8 cellular contexts compared by ENCODE assay signal in genomic region chr17:81927653-81928496, GRCh38. TPM values are rescaled to one million over a fixed set of nuclear protein-coding genes. Genes with fewer than 3 reads are reported as not detected.
DNase-seq lines count a peak whose midpoint lies in the region; ATAC-seq and TF ChIP-seq lines count a peak whose summit lies in the region.

Gene MAFG, minus strand, starts transcription at chr17:81927735. Its CDS starts 4,550 bp downstream, at chr17:81923185.

- H3F3A ChIP-seq in GM23248 (ENCODE audit: insufficient read depth): 0 out of 2 replicates have a peak, but pooled peaks cover 8% of the 10 kb centered on the region

- peak within 1 kb of the TSS; percentile 72 for H3K27ac ChIP-seq in DND-41 (ENCODE audit: low read length)
- H3K27ac ChIP-seq in GM23248: peak within 1 kb of the TSS; percentile 93

- H3K4me3 ChIP-seq in DND-41 (ENCODE audit: low read depth in 1 of 2, low read length in 2 of 2) (peak within 1 kb of the TSS; percentile 75 to 90), GM23248 (peak within 1 kb of the TSS; percentile 87), LNCaP clone FGC (ENCODE audit: low read depth, low read length) (peak within 1 kb of the TSS; percentile 79), fibroblast of mammary gland (ENCODE audit: control insufficient read depth, low read depth, low read length) (peak within 1 kb of the TSS; percentile 71)

- peak within 1 kb of the TSS; percentile 97 for H2AFZ ChIP-seq in DND-41 (ENCODE audit: low read depth, low read length)
- peak within 1 kb of the TSS; percentile 73 for H2AFZ ChIP-seq in GM23248

- no peaks in the 10 kb centered on the region for H3K36me3 Mint-ChIP-seq in natural killer cell

- peaks cover 5% of the 10 kb centered on the region; the same call in 1 of the 2 replicates for H3K36me3 ChIP-seq in DND-41 (ENCODE audit: insufficient read depth, low read length)
- H3K36me3 ChIP-seq in GM23248 (ENCODE audit: low read depth): no peaks in the 10 kb centered on the region

- peak within 1 kb of the TSS; percentile 88 for H3K9ac ChIP-seq in DND-41 (ENCODE audit: low read depth, low read length)
- H3K9ac ChIP-seq in GM23248: peak within 1 kb of the TSS; percentile 94

- no peaks in the 10 kb centered on the region for H3K9me2 ChIP-seq in GM23248 (ENCODE audit: insufficient read depth)

- ATAC-seq in DND-41 (ENCODE audit: insufficient read depth, low read depth): peak; percentile 81
- peak; percentile 71 to 82 (median 81) for ATAC-seq in natural killer cell

- peaks cover 5 to 21% of the 10 kb centered on the region in 2 donors for H3K4me1 Mint-ChIP-seq in natural killer cell

- H3K9me3 ChIP-seq in DND-41 (ENCODE audit: insufficient read depth, low read length, severe bottlenecking) (no peaks in the 10 kb centered on the region), GM23248 (ENCODE audit: low read depth) (no peaks in the 10 kb centered on the region)

- WGBS in GM23248 (ENCODE audit: low coverage in 1 of 2, low lambda C conversion rate in 2 of 2, missing lambda C conversion rate in 2 of 2), 2 experiments: 1 to 2% methylated on average over 43 to 66 of the region's 94 CpGs

- H3K27me3 Mint-ChIP-seq in natural killer cell (ENCODE audit: low read depth in 2 of 2): peaks cover 0 to 20% of the 10 kb centered on the region in 2 donors

- peak within 1 kb of the TSS; percentile 69 to 79 for H3K27ac Mint-ChIP-seq in natural killer cell

- H4K20me1 ChIP-seq in DND-41 (ENCODE audit: insufficient read depth, low read length) (peaks cover 37% of the 10 kb centered on the region), GM23248 (ENCODE audit: insufficient read depth) (no peaks in the 10 kb centered on the region)

- H3K79me2 ChIP-seq in DND-41 (ENCODE audit: insufficient read depth, low read length) (peaks cover 46% of the 10 kb centered on the region), GM23248 (ENCODE audit: insufficient read depth) (peaks cover 41% of the 10 kb centered on the region)

- TF ChIP-seq CTCF in DND-41 (IDR thresholded peaks at IDR 0.05; ENCODE audit: borderline replicate concordance, extremely low read depth, low read length, poor library complexity, severe bottlenecking) (peak; percentile 75), LNCaP clone FGC (IDR thresholded peaks at IDR 0.05; ENCODE audit: control insufficient read depth, extremely low read depth, insufficient read depth) (peak; percentile 43; the same call in 1 of the 2 replicates), fibroblast of mammary gland (conservative IDR thresholded peaks at IDR 0.05; ENCODE audit: control insufficient read depth, insufficient read depth, low read depth, low read length) (peak; percentile 2), natural killer cell (IDR thresholded peaks at IDR 0.05) (peak; percentile 45)

- intact Hi-C loops in natural killer cell (cut with micrococcal nuclease): no loop called here

- H3K4me2 ChIP-seq in DND-41 (ENCODE audit: insufficient read depth, low read length) (peak within 1 kb of the TSS; percentile 90), GM23248 (ENCODE audit: unreplicated experiment) (peak within 1 kb of the TSS; percentile 76)

- H3K4me1 ChIP-seq in DND-41 (ENCODE audit: insufficient read depth, low read length): peaks cover 47% of the 10 kb centered on the region
- peaks cover 16% of the 10 kb centered on the region; the same call in 1 of the 2 replicates for H3K4me1 ChIP-seq in GM23248 (ENCODE audit: insufficient read depth)

- H3K9me3 Mint-ChIP-seq in natural killer cell: no peaks in the 10 kb centered on the region

- DNase-seq in DND-41 (peak; percentile 91), GM23248 (peak; percentile 99), LNCaP clone FGC (ENCODE audit: low read depth) (peak; percentile 63), RPMI8226 (peak; percentile 96), fibroblast of mammary gland (ENCODE audit: low read depth) (peak; percentile 88), natural killer cell (peak; percentile 92)
- peak; percentile 75 to 87 for DNase-seq in activated T-helper 1 cell treated with anti-CD3 and anti-CD28 coated beads, Interleukin-2, amount 50 U/mL, for 16 hours (ENCODE audit: low read depth in 1 of 2, low spot score in 1 of 2)
- peak; percentile 83 for DNase-seq in stimulated activated naive CD4-positive, alpha-beta T cell treated with Interleukin-2 at 50 U/mL for 16 hours (lab: John Stamatoyannopoulos, UW)

- in situ Hi-C loops in GM23248 (cut with MboI): no loop called here

- peak within 1 kb of the TSS; percentile 79 for H3K4me3 Mint-ChIP-seq in natural killer cell

- H3K27me3 ChIP-seq in DND-41 (ENCODE audit: insufficient read depth, low read length, poor library complexity): no peaks in the 10 kb centered on the region
- H3K27me3 ChIP-seq in GM23248 (replicated peaks; ENCODE audit: insufficient read depth): no peaks in the 10 kb centered on the region

RNA-seq across cellular contexts. Expression of gene MAFG, which starts in this region (rescaled TPM):
- total RNA-seq in GM23248 (2014; rRNA removed; shearing (Covaris generic)): 17.7 and 19.8 TPM in 2 replicates
- 5.0 and 6.4 TPM in 2 replicates for polyA plus RNA-seq in GM23248 (2016; fragmentation: Nextera tagmentation; extraction: Ambion mirVana)
- 10 to 100 TPM; 11.9 to 14.6 (median 13.2) TPM for total RNA-seq in natural killer cell

Comparison
In these comparisons a context has a peak if more than half of its experiments do, and no peak if none do; other contexts are left out.
1. Peak in every context shown above with its lines: DNase-seq, ATAC-seq, H3K4me3 ChIP-seq and H3K27ac ChIP-seq.
2. CTCF ChIP-seq: peak in every context shown above with its lines; median percentile 75 in DND-41; 45 in natural killer cell; 43 in LNCaP clone FGC; 2 in fibroblast of mammary gland.